13 cellular contexts compared by ENCODE assay signal in genomic region chr14:28661171-28661772, GRCh38.
DNase-seq lines count a peak whose midpoint lies in the region; ATAC-seq and TF ChIP-seq lines count a peak whose summit lies in the region.
"Had no signal": no experiment of that assay in that cellular context is flagged by ENCODE, and none has a peak within 500 bp of the region (broad histone marks: within the 10 kb centered on the region; RNA-seq: fewer than 3 reads in every experiment).

No MANE protein-coding gene starts in this region.

- H2BK12ac ChIP-seq in H9 (ENCODE audit: insufficient read length, low read depth, low read length), result no peak overlapping the region

- no peak overlapping the region for H3K56ac ChIP-seq in H9 (ENCODE audit: insufficient read length, low read depth, low read length)

- H3K4me3 ChIP-seq in fibroblast of pulmonary artery (replicated peaks; ENCODE audit: low read depth, low read length), result no peak overlapping the region
- H3K4me3 ChIP-seq: thoracic aorta had no signal

- H3K79me2 ChIP-seq in H9 (ENCODE audit: insufficient read depth, low read length), result no peaks in the 10 kb centered on the region

- no peak overlapping the region for H3K23ac ChIP-seq in H9 (ENCODE audit: insufficient read length, low read depth, low read length)

- no peak overlapping the region for H4K91ac ChIP-seq in H9 (ENCODE audit: insufficient read length, low read depth, low read length)

- H3K4me3 Mint-ChIP-seq in H9 (peak overlapping the region; percentile 24 to 53; a peak in 1 of 5 replicates), osteocyte (ENCODE audit: unreplicated experiment) (peak overlapping the region; percentile 14)
- no peak overlapping the region for H3K4me3 Mint-ChIP-seq in activated CD8-positive, alpha-beta T cell treated with anti-CD3 and anti-CD28 coated beads, Interleukin-2, amount 10 ng/mL, durations not matched to agents 7 days and 5 days
- H3K4me3 Mint-ChIP-seq: activated naive CD8-positive, alpha-beta T cell treated with anti-CD3 and anti-CD28 coated beads for 36 hours had no signal

- no peak for ATAC-seq in activated CD8-positive, alpha-beta T cell treated with anti-CD3 and anti-CD28 coated beads, Interleukin-2, amount 10 ng/mL, durations not matched to agents 7 days and 5 days

- H3K18ac ChIP-seq in H9 (ENCODE audit: insufficient read length, low read depth, low read length), result peak overlapping the region; percentile 83

- H3K4me2 ChIP-seq in H9 (ENCODE audit: insufficient read depth, insufficient read length, low read length), result peak overlapping the region; percentile 20

- no peaks in the 10 kb centered on the region for H4K20me1 ChIP-seq in H9 (ENCODE audit: control insufficient read depth, insufficient read depth, insufficient read length)

- H3K27me3 Mint-ChIP-seq in H9 (ENCODE audit: low read depth) (no peaks in the 10 kb centered on the region), osteocyte (ENCODE audit: unreplicated experiment) (no peaks in the 10 kb centered on the region)
- H3K27me3 Mint-ChIP-seq in activated CD8-positive, alpha-beta T cell treated with anti-CD3 and anti-CD28 coated beads, Interleukin-2, amount 10 ng/mL, durations not matched to agents 7 days and 5 days (ENCODE audit: low read depth), result no peaks in the 10 kb centered on the region
- H3K27me3 Mint-ChIP-seq: activated naive CD8-positive, alpha-beta T cell treated with anti-CD3 and anti-CD28 coated beads for 36 hours had no signal

- H3K4me1 Mint-ChIP-seq in H9, result peaks cover 27 to 30% of the 10 kb centered on the region in 2 experiments
- peaks cover 32% of the 10 kb centered on the region for H3K4me1 Mint-ChIP-seq in osteocyte (ENCODE audit: unreplicated experiment)
- H3K4me1 Mint-ChIP-seq in activated CD8-positive, alpha-beta T cell treated with anti-CD3 and anti-CD28 coated beads, Interleukin-2, amount 10 ng/mL, durations not matched to agents 7 days and 5 days (ENCODE audit: low read depth), result no peaks in the 10 kb centered on the region
- H3K4me1 Mint-ChIP-seq: activated naive CD8-positive, alpha-beta T cell treated with anti-CD3 and anti-CD28 coated beads for 36 hours had no signal

- no peak overlapping the region for H3T11ph ChIP-seq in H9 (ENCODE audit: low read length)

- H4K8ac ChIP-seq in H9 (replicated peaks; ENCODE audit: insufficient read length, low read depth, low read length), result no peak overlapping the region

- H3K4ac ChIP-seq in H9 (ENCODE audit: low read depth, low read length), result no peak overlapping the region

- H3K9me3 Mint-ChIP-seq in H9 (no peaks in the 10 kb centered on the region), osteocyte (ENCODE audit: unreplicated experiment) (peaks cover 5% of the 10 kb centered on the region)
- peaks cover 11% of the 10 kb centered on the region for H3K9me3 Mint-ChIP-seq in activated CD8-positive, alpha-beta T cell treated with anti-CD3 and anti-CD28 coated beads, Interleukin-2, amount 10 ng/mL, durations not matched to agents 7 days and 5 days (ENCODE audit: insufficient read depth)

- H3K27ac Mint-ChIP-seq in H9 (peak overlapping the region; percentile 97 to 99 (median 98)), osteocyte (ENCODE audit: unreplicated experiment) (peak overlapping the region; percentile 97)
- H3K27ac Mint-ChIP-seq in activated CD8-positive, alpha-beta T cell treated with anti-CD3 and anti-CD28 coated beads, Interleukin-2, amount 10 ng/mL, durations not matched to agents 7 days and 5 days, result no peak overlapping the region
- H3K27ac Mint-ChIP-seq: activated naive CD8-positive, alpha-beta T cell treated with anti-CD3 and anti-CD28 coated beads for 36 hours had no signal

- H3K27me3 ChIP-seq in H9 (ENCODE audit: insufficient read depth, low read length), result no peaks in the 10 kb centered on the region

- no peak for TF ChIP-seq CTCF in H9 (conservative IDR thresholded peaks at IDR 0.05)
- no peak for TF ChIP-seq CTCF in fibroblast of pulmonary artery (IDR thresholded peaks at IDR 0.05; ENCODE audit: low read length, missing control alignments)
- no peak for TF ChIP-seq CTCF in osteocyte (IDR thresholded peaks at IDR 0.05)

- H2AFZ ChIP-seq in H9 (ENCODE audit: low read length), result no peak overlapping the region

- no peak overlapping the region for H2AK5ac ChIP-seq in H9 (ENCODE audit: insufficient read length, low read length)

- H3K36me3 Mint-ChIP-seq in H9 (ENCODE audit: insufficient read depth in 1 of 3, low read depth in 3 of 3) (no peaks in the 10 kb centered on the region), osteocyte (ENCODE audit: unreplicated experiment) (no peaks in the 10 kb centered on the region)
- no peaks in the 10 kb centered on the region for H3K36me3 Mint-ChIP-seq in activated CD8-positive, alpha-beta T cell treated with anti-CD3 and anti-CD28 coated beads, Interleukin-2, amount 10 ng/mL, durations not matched to agents 7 days and 5 days (ENCODE audit: low read depth)
- H3K36me3 Mint-ChIP-seq: activated naive CD8-positive, alpha-beta T cell treated with anti-CD3 and anti-CD28 coated beads for 36 hours had no signal

- H4K5ac ChIP-seq in H9 (ENCODE audit: insufficient read length, low read depth, low read length), result peak overlapping the region; percentile 13

- peak overlapping the region; percentile 92 for H3K27ac ChIP-seq in H9 (ENCODE audit: insufficient read length, low read depth, low read length)
- H3K27ac ChIP-seq: thoracic aorta had no signal

- H3K9me3 ChIP-seq in H9 (ENCODE audit: control insufficient read depth, low read depth, low read length), result no peaks in the 10 kb centered on the region
- H3K9me3 ChIP-seq: thoracic aorta had no signal

- CTCF ChIA-PET in activated CD8-positive, alpha-beta T cell treated with anti-CD3 and anti-CD28 coated beads, Interleukin-2, amount 10 ng/mL, durations not matched to agents 7 days and 5 days (lab: Charles Lee), result no interaction called here

- peaks cover 3% of the 10 kb centered on the region; the same call in 1 of the 2 replicates for H3K4me1 ChIP-seq in H9 (ENCODE audit: insufficient read depth, low read length)

- H3K14ac ChIP-seq in H9 (ENCODE audit: insufficient read depth, low read length), result peak overlapping the region; percentile 74; the same call in 1 of the 2 replicates

- DNase-seq in H9 (peak; percentile 49), SW480 (ENCODE audit: low spot score) (peak; percentile 71), fibroblast of pulmonary artery (ENCODE audit: low read depth) (peak; percentile 80), osteocyte (ENCODE audit: extremely low spot score, unreplicated experiment) (no peak), LoVo (ENCODE audit: low spot score) (no peak), NCI-H2171 treated with DMSO at 0.1 percent for 48 hours (lab: John Stamatoyannopoulos, UW) (no peak), anterior cingulate cortex (lab: John Stamatoyannopoulos, UW) (no peak)
- no peak for DNase-seq in activated CD8-positive, alpha-beta T cell treated with anti-CD3 and anti-CD28 coated beads, Interleukin-2, amount 10 ng/mL, durations not matched to agents 7 days and 5 days
- DNase-seq: activated CD4-positive, alpha-beta T cell treated with anti-CD3 and anti-CD28 coated beads, Interleukin-2, amount 50 U/mL, for 48 hours; activated naive CD8-positive, alpha-beta T cell treated with anti-CD3 and anti-CD28 coated beads for 36 hours; NCI-H1092 treated with DMSO at 0.1 percent for 48 hours; NCI-H82 had no signal

- H3K79me1 ChIP-seq in H9 (ENCODE audit: insufficient read depth, low read depth, low read length, poor library complexity, severe bottlenecking), result no peaks in the 10 kb centered on the region

- no peak overlapping the region for H2BK15ac ChIP-seq in H9 (ENCODE audit: low read depth, low read length)

- no peak overlapping the region for H3K9ac ChIP-seq in H9 (ENCODE audit: extremely low read depth, insufficient read length, low read length)

- H2BK20ac ChIP-seq in H9 (ENCODE audit: low read depth, low read length, poor library complexity, severe bottlenecking), result no peak overlapping the region

- peak overlapping the region; percentile 21 for H2BK5ac ChIP-seq in H9 (ENCODE audit: insufficient read length, low read length)

- H2BK120ac ChIP-seq in H9 (ENCODE audit: low read depth, low read length, poor library complexity, severe bottlenecking), result no peak overlapping the region

- no CpG with 5 or more reads among the region's 5 CpGs for WGBS in H9 (ENCODE audit: extremely low coverage, insufficient read length, low lambda C conversion rate)

- POLR2A ChIA-PET in activated CD8-positive, alpha-beta T cell treated with anti-CD3 and anti-CD28 coated beads, Interleukin-2, amount 10 ng/mL, durations not matched to agents 7 days and 5 days (lab: Charles Lee), result no interaction called here

- H3K23me2 ChIP-seq in H9 (ENCODE audit: insufficient read length, low read depth, low read length, poor library complexity, severe bottlenecking), result no peaks in the 10 kb centered on the region

Comparison
In these comparisons a context has a peak if more than half of its experiments do, and no peak if none do; other contexts are left out.
1. DNase-seq: peak in H9 (single experiment), SW480 (single experiment) and fibroblast of pulmonary artery (single experiment); none in osteocyte (single experiment), activated CD8-positive, alpha-beta T cell treated with anti-CD3 and anti-CD28 coated beads, Interleukin-2, amount 10 ng/mL, durations not matched to agents 7 days and 5 days (single experiment), LoVo (single experiment), NCI-H2171 treated with DMSO at 0.1 percent for 48 hours (single experiment) and anterior cingulate cortex (0 of 58).